Comparison of ENCODE assay signal across 11 cellular contexts in the genomic region with DNA sequence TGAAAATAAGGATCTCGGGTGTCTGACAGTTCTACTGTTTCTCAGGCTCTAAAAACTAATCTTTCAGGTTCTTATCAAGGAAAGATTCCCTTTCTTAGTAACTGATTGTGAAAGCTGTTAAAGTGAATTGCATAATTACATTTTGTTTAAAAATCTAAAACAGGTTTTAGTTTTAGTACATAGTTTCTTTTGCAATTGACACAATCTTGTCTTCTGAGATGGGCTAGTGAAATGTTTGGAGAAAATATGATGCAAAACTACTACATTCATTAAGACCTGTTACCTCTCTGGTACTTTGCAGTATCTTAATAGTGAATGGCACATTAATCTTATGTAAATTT.
A peak's percentile ranks its signal among the peaks of the same experiment; 100 is the strongest.
DNase-seq lines count a peak whose midpoint lies in the region; ATAC-seq and TF ChIP-seq lines count a peak whose summit lies in the region.
"Had no signal": no experiment of that assay in that cellular context is flagged by ENCODE, and none has a peak within 500 bp of the region (broad histone marks: within the 10 kb centered on the region; RNA-seq: fewer than 3 reads in every experiment).

No MANE protein-coding gene starts in this region.

- ATAC-seq in CD4-positive, alpha-beta T cell (ENCODE audit: poor library complexity), result no peak
- ATAC-seq in GM21529 (IDR thresholded peaks at IDR 0.05; ENCODE audit: unreplicated experiment) (peak; percentile 7), WTC11 (no peak), memory B cell (ENCODE audit: low read depth) (no peak), GM18868 (IDR thresholded peaks at IDR 0.05; ENCODE audit: unreplicated experiment) (no peak), foreskin keratinocyte (no peak), HG03442 (IDR thresholded peaks at IDR 0.05; ENCODE audit: unreplicated experiment) (no peak)

- peak overlapping the region; percentile 82 for H3K4me3 Mint-ChIP-seq in CD4-positive, alpha-beta T cell
- peak overlapping the region; percentile 65 for H3K4me3 Mint-ChIP-seq in WTC11
- H3K4me3 Mint-ChIP-seq in memory B cell, result peak overlapping the region; percentile 82
- no peak overlapping the region for H3K4me3 Mint-ChIP-seq in Calu3 (ENCODE audit: low read depth, unreplicated experiment)

- TF ChIP-seq CTCF in CD4-positive, alpha-beta T cell (IDR thresholded peaks at IDR 0.05), result no peak
- TF ChIP-seq CTCF in WTC11 (IDR thresholded peaks at IDR 0.05), result no peak
- TF ChIP-seq CTCF in Calu3 (IDR thresholded peaks at IDR 0.05; ENCODE audit: unreplicated experiment), result no peak
- no peak for TF ChIP-seq CTCF in foreskin keratinocyte (conservative IDR thresholded peaks at IDR 0.05)

- POLR2A ChIA-PET in CD4-positive, alpha-beta T cell (lab: Charles Lee), result interaction anchor here (0.6 to 0.7 kb wide), 2 partner anchors 18 to 76 kb away, joined by 3 read pairs; no protein-coding TSS in a partner anchor
- POLR2A ChIA-PET in WTC11 (lab: Charles Lee), result no interaction called here

- H3K9me3 ChIP-seq in CD4-positive, alpha-beta T cell (ENCODE audit: control insufficient read depth, low read length), result no peaks in the 10 kb centered on the region
- H3K9me3 ChIP-seq: heart left ventricle, right lobe of liver, thoracic aorta had no signal

- BruUV-seq in Calu3 (replicated peaks; lab: Mats Ljungman, UMichigan), result no TSS peak

- intact Hi-C loops in CD4-positive, alpha-beta T cell (cut with DNase I, micrococcal nuclease), result loop anchor here (2.0 to 10.0 kb wide), 5 partner anchors 151 to 1051 kb away; no protein-coding TSS in a partner anchor
- intact Hi-C loops in Calu3 (cut with micrococcal nuclease; ENCODE audit: unreplicated experiment), result loop anchor here (10.0 kb wide), 1 partner anchor 191 kb away; no protein-coding TSS in a partner anchor

- no peak for DNase-seq in CD4-positive, alpha-beta T cell
- no peak for DNase-seq in WTC11 (ENCODE audit: low spot score)
- no peak for DNase-seq in memory B cell (ENCODE audit: low spot score in 2 of 2)
- no peak for DNase-seq in Calu3
- no peak for DNase-seq in foreskin keratinocyte

- H3K27ac Mint-ChIP-seq in CD4-positive, alpha-beta T cell, result peak overlapping the region; percentile 72
- peak overlapping the region; percentile 65 for H3K27ac Mint-ChIP-seq in WTC11
- H3K27ac Mint-ChIP-seq in memory B cell, result no peak overlapping the region
- H3K27ac Mint-ChIP-seq in Calu3 (ENCODE audit: unreplicated experiment), result no peak overlapping the region

- H3K27me3 ChIP-seq in CD4-positive, alpha-beta T cell (ENCODE audit: control insufficient read depth, insufficient read depth, low read length), result no peaks in the 10 kb centered on the region
- no peaks in the 10 kb centered on the region for H3K27me3 ChIP-seq in foreskin keratinocyte
- H3K27me3 ChIP-seq: heart left ventricle, right lobe of liver had no signal

- CTCF ChIA-PET in CD4-positive, alpha-beta T cell (lab: Charles Lee), result no interaction called here
- CTCF ChIA-PET in WTC11 (lab: Charles Lee), result interaction anchor here (0.6 to 2.6 kb wide), 5 partner anchors 35 to 648 kb away, joined by 3 to 11 read pairs (median 3); no protein-coding TSS in a partner anchor
- CTCF ChIA-PET in Calu3 (lab: Charles Lee), result interaction anchor here (1.2 kb wide), 1 partner anchor 195 kb away, joined by 4 read pairs; no protein-coding TSS in a partner anchor

- peaks cover 40% of the 10 kb centered on the region for H3K4me1 Mint-ChIP-seq in CD4-positive, alpha-beta T cell (ENCODE audit: low read depth)
- H3K4me1 Mint-ChIP-seq in WTC11 (peaks cover 58% of the 10 kb centered on the region), memory B cell (peaks cover 15% of the 10 kb centered on the region), Calu3 (ENCODE audit: low read depth, unreplicated experiment) (no peaks in the 10 kb centered on the region)

- H3K9me3 Mint-ChIP-seq in CD4-positive, alpha-beta T cell, result no peaks in the 10 kb centered on the region
- no peaks in the 10 kb centered on the region for H3K9me3 Mint-ChIP-seq in WTC11
- H3K9me3 Mint-ChIP-seq in memory B cell, result no peaks in the 10 kb centered on the region
- H3K9me3 Mint-ChIP-seq in Calu3 (ENCODE audit: low read depth, unreplicated experiment), result no peaks in the 10 kb centered on the region

- H3K36me3 Mint-ChIP-seq in CD4-positive, alpha-beta T cell (ENCODE audit: low read depth), result peaks cover 34% of the 10 kb centered on the region
- H3K36me3 Mint-ChIP-seq in WTC11 (peaks cover 18% of the 10 kb centered on the region), memory B cell (peaks cover 18% of the 10 kb centered on the region), Calu3 (ENCODE audit: insufficient read depth, unreplicated experiment) (peaks cover 5% of the 10 kb centered on the region)

- H3K4me1 ChIP-seq in foreskin keratinocyte, result no peaks in the 10 kb centered on the region
- H3K4me1 ChIP-seq: right lobe of liver had no signal

- H3K27me3 Mint-ChIP-seq in CD4-positive, alpha-beta T cell, result no peaks in the 10 kb centered on the region
- H3K27me3 Mint-ChIP-seq in WTC11 (ENCODE audit: low read depth), result no peaks in the 10 kb centered on the region
- H3K27me3 Mint-ChIP-seq in memory B cell, result no peaks in the 10 kb centered on the region
- H3K27me3 Mint-ChIP-seq in Calu3 (ENCODE audit: unreplicated experiment), result no peaks in the 10 kb centered on the region

- no peak overlapping the region for H3K27ac ChIP-seq in CD4-positive, alpha-beta T cell (ENCODE audit: low read depth, low read length)
- no peak overlapping the region for H3K27ac ChIP-seq in foreskin keratinocyte
- H3K27ac ChIP-seq: heart left ventricle, right lobe of liver, thoracic aorta had no signal

TF ChIP-seq in WTC11, 78 proteins besides CTCF, POLR2A, EP300 and RAD21:
- TF ChIP-seq, protein P1, sequence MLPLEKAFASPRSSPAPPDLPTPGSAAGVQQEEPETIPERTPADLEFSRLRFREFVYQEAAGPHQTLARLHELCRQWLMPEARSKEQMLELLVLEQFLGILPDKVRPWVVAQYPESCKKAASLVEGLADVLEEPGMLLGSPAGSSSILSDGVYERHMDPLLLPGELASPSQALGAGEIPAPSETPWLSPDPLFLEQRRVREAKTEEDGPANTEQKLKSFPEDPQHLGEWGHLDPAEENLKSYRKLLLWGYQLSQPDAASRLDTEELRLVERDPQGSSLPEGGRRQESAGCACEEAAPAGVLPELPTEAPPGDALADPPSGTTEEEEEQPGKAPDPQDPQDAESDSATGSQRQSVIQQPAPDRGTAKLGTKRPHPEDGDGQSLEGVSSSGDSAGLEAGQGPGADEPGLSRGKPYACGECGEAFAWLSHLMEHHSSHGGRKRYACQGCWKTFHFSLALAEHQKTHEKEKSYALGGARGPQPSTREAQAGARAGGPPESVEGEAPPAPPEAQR (CRISPR knock-in tag; IDR thresholded peaks at IDR 0.05), result no peak
- TF ChIP-seq ZNF138 (CRISPR knock-in tag; conservative IDR thresholded peaks at IDR 0.05), result no peak
- TF ChIP-seq MXD4 (CRISPR knock-in tag; IDR thresholded peaks at IDR 0.05; ENCODE audit: borderline replicate concordance), result no peak
- TF ChIP-seq, protein P2, sequence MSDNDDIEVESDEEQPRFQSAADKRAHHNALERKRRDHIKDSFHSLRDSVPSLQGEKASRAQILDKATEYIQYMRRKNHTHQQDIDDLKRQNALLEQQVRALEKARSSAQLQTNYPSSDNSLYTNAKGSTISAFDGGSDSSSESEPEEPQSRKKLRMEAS (CRISPR knock-in tag; IDR thresholded peaks at IDR 0.05), result no peak
- no peak for TF ChIP-seq EMX1 (CRISPR knock-in tag; IDR thresholded peaks at IDR 0.05)
- no peak for TF ChIP-seq NR2C2 (CRISPR knock-in tag; IDR thresholded peaks at IDR 0.05)
- no peak for TF ChIP-seq ZNF263 (CRISPR knock-in tag; IDR thresholded peaks at IDR 0.05; ENCODE audit: low read depth)
- TF ChIP-seq OVOL2 (CRISPR knock-in tag; IDR thresholded peaks at IDR 0.05; ENCODE audit: borderline replicate concordance), result no peak
- no peak for TF ChIP-seq JUN (CRISPR knock-in tag; IDR thresholded peaks at IDR 0.05)
- TF ChIP-seq NR3C1 (CRISPR knock-in tag; conservative IDR thresholded peaks at IDR 0.05; ENCODE audit: low read depth), result no peak
- TF ChIP-seq, protein P3, sequence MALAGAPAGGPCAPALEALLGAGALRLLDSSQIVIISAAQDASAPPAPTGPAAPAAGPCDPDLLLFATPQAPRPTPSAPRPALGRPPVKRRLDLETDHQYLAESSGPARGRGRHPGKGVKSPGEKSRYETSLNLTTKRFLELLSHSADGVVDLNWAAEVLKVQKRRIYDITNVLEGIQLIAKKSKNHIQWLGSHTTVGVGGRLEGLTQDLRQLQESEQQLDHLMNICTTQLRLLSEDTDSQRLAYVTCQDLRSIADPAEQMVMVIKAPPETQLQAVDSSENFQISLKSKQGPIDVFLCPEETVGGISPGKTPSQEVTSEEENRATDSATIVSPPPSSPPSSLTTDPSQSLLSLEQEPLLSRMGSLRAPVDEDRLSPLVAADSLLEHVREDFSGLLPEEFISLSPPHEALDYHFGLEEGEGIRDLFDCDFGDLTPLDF (CRISPR knock-in tag; IDR thresholded peaks at IDR 0.05), result no peak
- TF ChIP-seq, protein P4, sequence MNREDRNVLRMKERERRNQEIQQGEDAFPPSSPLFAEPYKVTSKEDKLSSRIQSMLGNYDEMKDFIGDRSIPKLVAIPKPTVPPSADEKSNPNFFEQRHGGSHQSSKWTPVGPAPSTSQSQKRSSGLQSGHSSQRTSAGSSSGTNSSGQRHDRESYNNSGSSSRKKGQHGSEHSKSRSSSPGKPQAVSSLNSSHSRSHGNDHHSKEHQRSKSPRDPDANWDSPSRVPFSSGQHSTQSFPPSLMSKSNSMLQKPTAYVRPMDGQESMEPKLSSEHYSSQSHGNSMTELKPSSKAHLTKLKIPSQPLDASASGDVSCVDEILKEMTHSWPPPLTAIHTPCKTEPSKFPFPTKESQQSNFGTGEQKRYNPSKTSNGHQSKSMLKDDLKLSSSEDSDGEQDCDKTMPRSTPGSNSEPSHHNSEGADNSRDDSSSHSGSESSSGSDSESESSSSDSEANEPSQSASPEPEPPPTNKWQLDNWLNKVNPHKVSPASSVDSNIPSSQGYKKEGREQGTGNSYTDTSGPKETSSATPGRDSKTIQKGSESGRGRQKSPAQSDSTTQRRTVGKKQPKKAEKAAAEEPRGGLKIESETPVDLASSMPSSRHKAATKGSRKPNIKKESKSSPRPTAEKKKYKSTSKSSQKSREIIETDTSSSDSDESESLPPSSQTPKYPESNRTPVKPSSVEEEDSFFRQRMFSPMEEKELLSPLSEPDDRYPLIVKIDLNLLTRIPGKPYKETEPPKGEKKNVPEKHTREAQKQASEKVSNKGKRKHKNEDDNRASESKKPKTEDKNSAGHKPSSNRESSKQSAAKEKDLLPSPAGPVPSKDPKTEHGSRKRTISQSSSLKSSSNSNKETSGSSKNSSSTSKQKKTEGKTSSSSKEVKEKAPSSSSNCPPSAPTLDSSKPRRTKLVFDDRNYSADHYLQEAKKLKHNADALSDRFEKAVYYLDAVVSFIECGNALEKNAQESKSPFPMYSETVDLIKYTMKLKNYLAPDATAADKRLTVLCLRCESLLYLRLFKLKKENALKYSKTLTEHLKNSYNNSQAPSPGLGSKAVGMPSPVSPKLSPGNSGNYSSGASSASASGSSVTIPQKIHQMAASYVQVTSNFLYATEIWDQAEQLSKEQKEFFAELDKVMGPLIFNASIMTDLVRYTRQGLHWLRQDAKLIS (CRISPR knock-in tag; IDR thresholded peaks at IDR 0.05; ENCODE audit: borderline replicate concordance), result no peak

Comparison
In these comparisons a context has a peak if more than half of its experiments do, and no peak if none do; other contexts are left out.
1. H3K27ac Mint-ChIP-seq: peak in CD4-positive, alpha-beta T cell (single experiment) and WTC11 (single experiment); none in memory B cell (single experiment) and Calu3 (single experiment).